24 cellular contexts compared by ENCODE assay signal in the genomic region with DNA sequence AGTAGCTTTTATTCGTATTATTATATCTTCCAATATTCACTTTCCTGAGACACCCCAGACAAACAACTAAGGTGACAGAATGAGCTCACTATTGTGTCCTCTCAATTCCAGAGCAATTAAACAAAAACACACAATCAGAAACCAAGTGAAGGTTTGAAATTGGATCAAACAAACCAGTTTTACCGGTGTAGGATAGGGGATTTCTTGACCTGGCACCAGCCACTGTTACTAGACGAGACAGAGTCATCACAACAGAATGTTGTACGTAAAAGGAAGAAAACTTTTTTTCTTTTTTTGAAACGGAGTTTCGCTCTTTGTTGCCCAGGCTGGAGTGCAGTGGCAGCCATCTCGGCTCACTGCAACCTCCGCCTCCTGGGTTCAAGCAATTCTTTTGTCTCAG.
"Had no signal": no experiment of that assay in that cellular context is flagged by ENCODE, and none has a peak within 500 bp of the region (broad histone marks: within the 10 kb centered on the region; RNA-seq: fewer than 3 reads in every experiment).

No MANE protein-coding gene starts in this region.

- H3K9me3 ChIP-seq: body of pancreas, neutrophil, right lobe of liver, testis, transverse colon had no signal

- ATAC-seq: activated CD8-positive, alpha-beta T cell treated with anti-CD3 and anti-CD28 coated beads for 36 hours; activated T-cell treated with anti-CD3 and anti-CD28 coated beads, Interleukin-2, amount 50 U/mL, for 4 hours; activated T-helper 17 cell treated with anti-CD3 and anti-CD28 coated beads, Interleukin-2, amount 50 U/mL, for 72 hours; body of pancreas; left cardiac atrium; left ventricle myocardium superior; right lobe of liver; stimulated activated naive CD8-positive, alpha-beta T cell treated with anti-CD3 and anti-CD28 coated beads, Interleukin-15, Interleukin-2, amounts not matched to agents 100 U/mL and 50 U/mL, for 24 hours; WTC11 had no signal

- H3K4me1 ChIP-seq: body of pancreas, right lobe of liver, testis, transverse colon had no signal

- H3K4me1 Mint-ChIP-seq: activated CD4-positive, alpha-beta T cell treated with anti-CD3 and anti-CD28 coated beads, Interleukin-2, amount 10 ng/mL, durations not matched to agents 7 days and 5 days; activated naive CD4-positive, alpha-beta T cell treated with anti-CD3 and anti-CD28 coated beads, Interleukin-2, amount 50 U/mL, for 24 hours; activated T-helper 17 cell treated with anti-CD3 and anti-CD28 coated beads, Interleukin-2, amount 50 U/mL, for 72 hours; nephron; WTC11 had no signal

- H3K36me3 Mint-ChIP-seq: activated naive CD4-positive, alpha-beta T cell treated with anti-CD3 and anti-CD28 coated beads, Interleukin-2, amount 50 U/mL, for 24 hours; WTC11 had no signal

- H3K4me3 ChIP-seq: body of pancreas, coronary artery, dorsolateral prefrontal cortex, right lobe of liver, testis, transverse colon had no signal

- H3K27me3 Mint-ChIP-seq: activated CD4-positive, alpha-beta T cell treated with anti-CD3 and anti-CD28 coated beads, Interleukin-2, amount 10 ng/mL, durations not matched to agents 7 days and 5 days; activated CD8-positive, alpha-beta T cell treated with anti-CD3 and anti-CD28 coated beads for 36 hours; activated naive CD4-positive, alpha-beta T cell treated with anti-CD3 and anti-CD28 coated beads, Interleukin-2, amount 50 U/mL, for 24 hours; activated T-helper 17 cell treated with anti-CD3 and anti-CD28 coated beads, Interleukin-2, amount 50 U/mL, for 72 hours had no signal

- H3K9me3 Mint-ChIP-seq: activated CD4-positive, alpha-beta T cell treated with anti-CD3 and anti-CD28 coated beads, Interleukin-2, amount 10 ng/mL, durations not matched to agents 7 days and 5 days; activated naive CD4-positive, alpha-beta T cell treated with anti-CD3 and anti-CD28 coated beads, Interleukin-2, amount 50 U/mL, for 24 hours; activated T-cell treated with anti-CD3 and anti-CD28 coated beads, Interleukin-2, amount 50 U/mL, for 4 hours; activated T-helper 17 cell treated with anti-CD3 and anti-CD28 coated beads, Interleukin-2, amount 50 U/mL, for 72 hours had no signal

- H3K27me3 ChIP-seq: body of pancreas, neutrophil, right lobe of liver, testis, transverse colon had no signal

- H3K27ac ChIP-seq: body of pancreas, coronary artery, dorsolateral prefrontal cortex, neutrophil, right lobe of liver, testis, transverse colon had no signal

- H3K27ac Mint-ChIP-seq: activated CD4-positive, alpha-beta T cell treated with anti-CD3 and anti-CD28 coated beads, Interleukin-2, amount 10 ng/mL, durations not matched to agents 7 days and 5 days; activated CD8-positive, alpha-beta T cell treated with anti-CD3 and anti-CD28 coated beads for 36 hours; activated naive CD4-positive, alpha-beta T cell treated with anti-CD3 and anti-CD28 coated beads, Interleukin-2, amount 50 U/mL, for 24 hours; activated T-helper 17 cell treated with anti-CD3 and anti-CD28 coated beads, Interleukin-2, amount 50 U/mL, for 72 hours; nephron; WTC11 had no signal

- H3K36me3 ChIP-seq: neutrophil, right lobe of liver, transverse colon had no signal

- H3K4me3 Mint-ChIP-seq: activated CD4-positive, alpha-beta T cell treated with anti-CD3 and anti-CD28 coated beads, Interleukin-2, amount 10 ng/mL, durations not matched to agents 7 days and 5 days; activated CD8-positive, alpha-beta T cell treated with anti-CD3 and anti-CD28 coated beads for 36 hours; activated naive CD4-positive, alpha-beta T cell treated with anti-CD3 and anti-CD28 coated beads, Interleukin-2, amount 50 U/mL, for 24 hours; activated T-cell treated with anti-CD3 and anti-CD28 coated beads, Interleukin-2, amount 50 U/mL, for 4 hours; activated T-helper 17 cell treated with anti-CD3 and anti-CD28 coated beads, Interleukin-2, amount 50 U/mL, for 72 hours; nephron; WTC11 had no signal

- DNase-seq: activated CD4-positive, alpha-beta T cell treated with anti-CD3 and anti-CD28 coated beads for 1 hour; activated CD4-positive, alpha-beta T cell treated with anti-CD3 and anti-CD28 coated beads, Interleukin-2, amount 10 ng/mL, durations not matched to agents 7 days and 5 days; activated CD8-positive, alpha-beta T cell treated with anti-CD3 and anti-CD28 coated beads for 36 hours; activated T-cell treated with anti-CD3 and anti-CD28 coated beads, Interleukin-2, amount 50 U/mL, for 4 hours; anterior cingulate cortex; body of pancreas; dorsolateral prefrontal cortex; effector memory CD4-positive, alpha-beta T cell; foreskin fibroblast; left cardiac atrium; left ventricle myocardium superior; right lobe of liver; stimulated activated CD4-positive, alpha-beta T cell treated with anti-CD3 and anti-CD28 coated beads, Interleukin-12 subunit alpha, Interleukin-12 subunit beta, amount 100 ng/mL, for 4 hours; stimulated activated CD4-positive, alpha-beta T cell treated with anti-CD3 and anti-CD28 coated beads, Interleukin-4, amount 100 ng/mL, for 1 hour; stimulated activated naive CD8-positive, alpha-beta T cell treated with anti-CD3 and anti-CD28 coated beads, Interleukin-15, Interleukin-2, amounts not matched to agents 100 U/mL and 50 U/mL, for 24 hours; T-helper 2 cell; testis; transverse colon had no signal
